ENCODE assay signal across 8 cellular contexts in the genomic region with DNA sequence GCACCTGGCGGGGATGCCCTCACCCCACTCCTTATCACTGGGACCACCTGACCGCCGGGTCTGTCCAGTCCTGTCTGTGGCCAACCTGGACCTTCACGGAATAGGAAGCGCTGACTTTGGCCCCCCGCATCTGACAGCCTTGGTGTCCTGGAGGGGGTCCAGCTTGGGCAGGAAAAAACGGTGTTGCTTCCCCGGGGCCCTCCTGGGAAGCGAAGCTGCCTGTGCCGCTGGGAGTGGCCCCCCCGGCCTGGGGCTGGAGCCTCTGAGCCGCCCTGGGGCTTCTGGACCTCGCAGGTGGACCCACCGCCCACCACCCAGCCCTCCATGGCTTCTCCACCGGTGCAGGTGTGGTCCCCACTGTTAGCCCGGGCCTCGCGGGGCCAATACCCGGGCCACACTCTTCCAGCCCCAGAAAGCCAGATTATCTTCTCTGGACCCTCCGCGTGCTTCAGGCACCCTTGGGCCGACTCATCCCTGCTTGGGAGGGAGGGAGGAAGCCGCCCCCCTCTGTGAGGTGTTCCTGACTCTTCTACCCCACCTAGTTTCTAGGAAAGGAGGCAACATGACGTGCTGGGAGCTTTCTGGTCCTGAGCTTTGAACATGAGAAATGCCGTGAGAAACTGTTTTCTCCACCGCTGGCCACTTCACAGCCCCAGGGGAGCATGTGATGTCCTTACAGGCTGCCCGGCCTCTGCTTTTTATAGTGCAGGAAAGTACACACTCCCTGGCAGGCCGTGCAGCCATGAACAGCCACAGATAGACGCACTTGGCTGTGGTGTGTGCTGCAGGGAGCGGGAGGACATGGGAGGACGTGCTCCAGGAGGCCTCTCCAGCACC. TPM values are rescaled to one million over a fixed set of nuclear protein-coding genes. Genes with fewer than 3 reads are reported as not detected.
DNase-seq lines count a peak whose midpoint lies in the region; ATAC-seq and TF ChIP-seq lines count a peak whose summit lies in the region.

No MANE protein-coding gene starts in this region.

- no peaks in the 10 kb centered on the region for H3K9me3 Mint-ChIP-seq in natural killer cell

- peak overlapping the region; percentile 56 for H3K4me3 Mint-ChIP-seq in natural killer cell

- H3K4me3 ChIP-seq in AG09309 (ENCODE audit: control insufficient read depth, low read depth, low read length) (peak overlapping the region; percentile 86), epithelial cell of proximal tubule (ENCODE audit: low read depth, low read length) (peak overlapping the region; percentile 65)
- H3K4me3 ChIP-seq in Jurkat, Clone E6-1 (ENCODE audit: low read length), result peak overlapping the region; percentile 53

- intact Hi-C loops in natural killer cell (cut with micrococcal nuclease), result no loop called here

- TF ChIP-seq CTCF in AG09309 (IDR thresholded peaks at IDR 0.05; ENCODE audit: control insufficient read depth, insufficient read depth, low read depth, low read length, missing control alignments), result no peak
- no peak for TF ChIP-seq CTCF in epithelial cell of proximal tubule (conservative IDR thresholded peaks at IDR 0.05; ENCODE audit: low read depth, low read length)
- no peak for TF ChIP-seq CTCF in natural killer cell (IDR thresholded peaks at IDR 0.05)

- H3K4me1 Mint-ChIP-seq in natural killer cell, result peaks cover 9 to 10% of the 10 kb centered on the region in 2 donors

- ATAC-seq in natural killer cell, result no peak

- no peak overlapping the region for H3K27ac Mint-ChIP-seq in natural killer cell

- no peaks in the 10 kb centered on the region for H3K36me3 Mint-ChIP-seq in natural killer cell

- no peak for DNase-seq in AG09309 (ENCODE audit: low read depth)
- no peak for DNase-seq in Jurkat, Clone E6-1 (ENCODE audit: low read depth, low spot score)
- DNase-seq in epithelial cell of proximal tubule (ENCODE audit: low read depth), result no peak
- no peak for DNase-seq in natural killer cell
- DNase-seq in NCI-H2107 (lab: John Stamatoyannopoulos, UW), result no peak
- no peak for DNase-seq in iPS-NIHi11 (ENCODE audit: low spot score)
- no peak for DNase-seq in SKM-1 treated with dmso at 0.1 percent for 144 hours (lab: John Stamatoyannopoulos, UW; ENCODE audit: unreplicated experiment)
- no peak for DNase-seq in stimulated activated naive CD4-positive, alpha-beta T cell (lab: John Stamatoyannopoulos, UW)

- H3K27me3 Mint-ChIP-seq in natural killer cell (ENCODE audit: low read depth in 2 of 2), result peaks cover 27 to 32% of the 10 kb centered on the region in 2 donors

RNA-seq across cellular contexts. Expression of a gene that starts 1.1 kb away (rescaled TPM):
- 0.82 TPM for polyA plus RNA-seq in Jurkat, Clone E6-1 (2012; ENCODE audit: insufficient read depth, insufficient read length)
- 2.1 and 2.2 TPM in 2 replicates for total RNA-seq in epithelial cell of proximal tubule
- under 1 TPM in 2 of 3 donors, not detected in 1; 0.20 to 0.28 TPM for total RNA-seq in natural killer cell

RNA-seq across cellular contexts. Expression of a gene that starts 15.6 kb away (rescaled TPM):
- polyA plus RNA-seq in Jurkat, Clone E6-1 (2012; ENCODE audit: insufficient read depth, insufficient read length), result 24.8 TPM
- 50.9 and 60.3 TPM in 2 replicates for total RNA-seq in epithelial cell of proximal tubule
- 10 to 100 TPM; 40.0 to 58.8 (median 53.4) TPM for total RNA-seq in natural killer cell

RNA-seq across cellular contexts. Expression of a gene that starts 45.4 kb away (rescaled TPM):
- polyA plus RNA-seq in Jurkat, Clone E6-1 (2012; ENCODE audit: insufficient read depth, insufficient read length), result 0.66 TPM
- total RNA-seq in epithelial cell of proximal tubule, result 258 and 338 TPM in 2 replicates
- 1 to 10 TPM; 4.2 to 8.8 (median 4.2) TPM for total RNA-seq in natural killer cell

RNA-seq across cellular contexts. Expression of a gene that starts 49.5 kb away (rescaled TPM):
- 39.7 TPM for polyA plus RNA-seq in Jurkat, Clone E6-1 (2012; ENCODE audit: insufficient read depth, insufficient read length)
- 10.4 and 11.2 TPM in 2 replicates for total RNA-seq in epithelial cell of proximal tubule
- total RNA-seq in natural killer cell, result 10 to 100 TPM; 56.0 to 86.4 (median 56.9) TPM

Comparison
In these comparisons a context has a peak if more than half of its experiments do, and no peak if none do; other contexts are left out.
1. RNA of a gene that starts 45.4 kb away (total RNA-seq): 258 to 338 TPM in epithelial cell of proximal tubule; 4.2 to 8.8 TPM in natural killer cell; every median in the first group is over 10 times any median in the second.
2. Peak in every context shown above with its lines, with median percentiles within 50 percentile points of each other: H3K4me3 ChIP-seq.